18 cellular contexts compared by ENCODE assay signal in genomic region chr4:1357356-1358248, GRCh38. TPM values are rescaled to one million over a fixed set of nuclear protein-coding genes. Genes with fewer than 3 reads are reported as not detected.
"Had no signal": no experiment of that assay in that cellular context is flagged by ENCODE, and none has a peak within 500 bp of the region (broad histone marks: within the 10 kb centered on the region; RNA-seq: fewer than 3 reads in every experiment).

No MANE protein-coding gene starts in this region.

- H3K4me3 Mint-ChIP-seq: activated CD4-positive, alpha-beta T cell treated with anti-CD3 and anti-CD28 coated beads, Interleukin-2, amount 10 ng/mL, durations not matched to agents 24 days and 14 days; activated naive CD8-positive, alpha-beta T cell treated with anti-CD3 and anti-CD28 coated beads, Interleukin-2, amount 50 U/mL, for 24 hours; activated T-helper 1 cell treated with anti-CD3 and anti-CD28 coated beads, Interleukin-12 subunit alpha, Interleukin-12 subunit beta, Interleukin-2, Interleukin-4 antibody, amounts not matched to agents 30 ng/mL and 10 ng/mL and 1 ng/mL, durations not matched to agents 14 hours and 24 hours and 36 hours; central memory CD8-positive, alpha-beta T cell; endodermal cell had no signal

- H3K27me3 Mint-ChIP-seq: activated CD4-positive, alpha-beta T cell treated with anti-CD3 and anti-CD28 coated beads, Interleukin-2, amount 10 ng/mL, durations not matched to agents 24 days and 14 days; activated naive CD8-positive, alpha-beta T cell treated with anti-CD3 and anti-CD28 coated beads, Interleukin-2, amount 50 U/mL, for 24 hours; central memory CD8-positive, alpha-beta T cell had no signal

- ATAC-seq: activated naive CD8-positive, alpha-beta T cell treated with anti-CD3 and anti-CD28 coated beads, Interleukin-2, amount 50 U/mL, for 24 hours; left lung had no signal

- H3K27me3 ChIP-seq: left lung, sigmoid colon, testis had no signal

- H3K4me1 ChIP-seq: left lung had no signal

- H3K4me1 Mint-ChIP-seq: activated CD4-positive, alpha-beta T cell treated with anti-CD3 and anti-CD28 coated beads, Interleukin-2, amount 10 ng/mL, durations not matched to agents 24 days and 14 days; activated naive CD8-positive, alpha-beta T cell treated with anti-CD3 and anti-CD28 coated beads, Interleukin-2, amount 50 U/mL, for 24 hours; central memory CD8-positive, alpha-beta T cell; endodermal cell had no signal

- H3K4me3 ChIP-seq: left lung, sigmoid colon, testis had no signal

- H3K9me3 Mint-ChIP-seq: activated CD4-positive, alpha-beta T cell treated with anti-CD3 and anti-CD28 coated beads, Interleukin-2, amount 10 ng/mL, durations not matched to agents 24 days and 14 days; activated naive CD8-positive, alpha-beta T cell treated with anti-CD3 and anti-CD28 coated beads, Interleukin-2, amount 50 U/mL, for 24 hours; activated T-helper 1 cell treated with anti-CD3 and anti-CD28 coated beads, Interleukin-12 subunit alpha, Interleukin-12 subunit beta, Interleukin-2, Interleukin-4 antibody, amounts not matched to agents 30 ng/mL and 10 ng/mL and 1 ng/mL, durations not matched to agents 14 hours and 24 hours and 36 hours; central memory CD8-positive, alpha-beta T cell; endodermal cell had no signal

- DNase-seq: activated CD4-positive, alpha-beta T cell treated with anti-CD3 and anti-CD28 coated beads, Interleukin-2, amount 10 ng/mL, durations not matched to agents 24 days and 14 days; activated naive CD4-positive, alpha-beta T cell; activated naive CD8-positive, alpha-beta T cell treated with anti-CD3 and anti-CD28 coated beads, Interleukin-2, amount 50 U/mL, for 24 hours; endodermal cell; sigmoid colon; SK-N-SH; stimulated activated CD4-positive, alpha-beta T cell treated with anti-CD3 and anti-CD28 coated beads, Interleukin-2, amount 100 ng/mL, for 24 hours; stimulated activated naive CD4-positive, alpha-beta T cell treated with Interleukin-2 at 50 U/mL for 16 hours; T-helper 1 cell; testis had no signal

- H3K27ac Mint-ChIP-seq: activated CD4-positive, alpha-beta T cell treated with anti-CD3 and anti-CD28 coated beads, Interleukin-2, amount 10 ng/mL, durations not matched to agents 24 days and 14 days; activated naive CD8-positive, alpha-beta T cell treated with anti-CD3 and anti-CD28 coated beads, Interleukin-2, amount 50 U/mL, for 24 hours; activated T-helper 1 cell treated with anti-CD3 and anti-CD28 coated beads, Interleukin-12 subunit alpha, Interleukin-12 subunit beta, Interleukin-2, Interleukin-4 antibody, amounts not matched to agents 30 ng/mL and 10 ng/mL and 1 ng/mL, durations not matched to agents 14 hours and 24 hours and 36 hours; endodermal cell had no signal

- H3K9me3 ChIP-seq: left lung, sigmoid colon, SK-N-SH, testis had no signal

- H3K27ac ChIP-seq: left lung, sigmoid colon, testis had no signal

RNA-seq across cellular contexts. Expression of gene NKX1-1, which starts 48.6 kb away (rescaled TPM):
- total RNA-seq: activated CD4-positive, alpha-beta T cell treated with anti-CD3 and anti-CD28 coated beads, Interleukin-2, amount 10 ng/mL, durations not matched to agents 24 days and 14 days; activated T-helper 1 cell treated with anti-CD3 and anti-CD28 coated beads, Interleukin-12 subunit alpha, Interleukin-12 subunit beta, Interleukin-2, Interleukin-4 antibody, amounts not matched to agents 30 ng/mL and 10 ng/mL and 1 ng/mL, durations not matched to agents 14 hours and 24 hours and 36 hours; dermis microvascular lymphatic vessel endothelial cell; endodermal cell; left lung; mesenteric fat pad; posterior vena cava; sigmoid colon; ureter had no signal
- polyA plus RNA-seq: esophagus, sigmoid colon, SK-N-SH had no signal
